ENCODE assay signal across 29 cellular contexts in genomic region chr12:114770323-114770722, GRCh38.
DNase-seq lines count a peak whose midpoint lies in the region; ATAC-seq, FAIRE-seq and TF ChIP-seq lines count a peak whose summit lies in the region.
"Had no signal": no experiment of that assay in that cellular context is flagged by ENCODE, and none has a peak within 500 bp of the region (broad histone marks: within the 10 kb centered on the region; RNA-seq: fewer than 3 reads in every experiment).

No MANE protein-coding gene starts in this region.

- peaks cover 3% of the 10 kb centered on the region for H3K9me1 ChIP-seq in IMR-90 (ENCODE audit: insufficient read depth, low read length)
- H3K9me1 ChIP-seq in K562 (ENCODE audit: control insufficient read depth, insufficient read depth, low read length), result no peaks in the 10 kb centered on the region

- POLR2A ChIA-PET in IMR-90 (lab: Charles Lee; ENCODE audit: unreplicated experiment) (no interaction called here), K562 (lab: Yijun Ruan, JAX) (no interaction called here)

- TF ChIP-seq POLR2A in IMR-90 (IDR thresholded peaks at IDR 0.05; ENCODE audit: low read depth, low read length) (no peak), K562 (conservative IDR thresholded peaks at IDR 0.05) (no peak)

- DNase-seq in BE2C (no peak), IMR-90 (no peak), K562 (ENCODE audit: extremely low read depth in 1 of 4, low spot score in 3 of 4) (no peak), mesenchymal stem cell (no peak), AG08395 (ENCODE audit: low spot score) (no peak)
- DNase-seq in activated CD4-positive, alpha-beta T cell treated with anti-CD3 and anti-CD28 coated beads, Interleukin-2, amount 50 U/mL, for 48 hours, result no peak
- DNase-seq: activated CD4-positive, alpha-beta T cell treated with anti-CD3 and anti-CD28 coated beads, Interleukin-2, amount 10 ng/mL, durations not matched to agents 7 days and 5 days; activated CD8-positive, alpha-beta memory T cell treated with anti-CD3 and anti-CD28 coated beads, Interleukin-2, amount 10 ng/mL, durations not matched to agents 7 days and 5 days; activated naive CD4-positive, alpha-beta T cell; activated T-cell treated with anti-CD3 and anti-CD28 coated beads, Interleukin-2, amount 50 U/mL, for 72 hours; brain microvascular endothelial cell; dorsolateral prefrontal cortex; GM23248; mucosa of descending colon; NCI-H1092 treated with DMSO at 0.1 percent for 48 hours; NCI-H2029; NCI-H226; NCI-H82; nephron progenitor cell; OCI-M1; retina; small intestine; stimulated activated CD8-positive, alpha-beta memory T cell treated with anti-CD3 and anti-CD28 coated beads, Interleukin-4, amount 100 ng/mL, for 48 hours; stimulated activated naive CD8-positive, alpha-beta T cell treated with anti-CD3 and anti-CD28 coated beads, Interleukin-15, amount 100 ng/mL, for 72 hours; T1000 had no signal

- no peaks in the 10 kb centered on the region for H3K79me2 ChIP-seq in K562 (ENCODE audit: control insufficient read depth, insufficient read depth, low read length)

- H4K20me1 ChIP-seq in IMR-90 (ENCODE audit: insufficient read depth, low read length), result no peaks in the 10 kb centered on the region
- H4K20me1 ChIP-seq in K562 (replicated peaks; ENCODE audit: control insufficient read depth, insufficient read depth, low read length), result 0 out of 2 replicates have a peak, but pooled peaks cover 5% of the 10 kb centered on the region

- H3K36me3 ChIP-seq in BE2C, result no peaks in the 10 kb centered on the region
- no peaks in the 10 kb centered on the region for H3K36me3 ChIP-seq in IMR-90 (ENCODE audit: control insufficient read depth, insufficient read depth, low read length)
- no peaks in the 10 kb centered on the region for H3K36me3 ChIP-seq in K562 (ENCODE audit: control insufficient read depth, insufficient read depth, low read length)
- H3K36me3 ChIP-seq in mesenchymal stem cell (ENCODE audit: control insufficient read depth in 1 of 2, insufficient read depth in 2 of 2, low read depth in 1 of 2, low read length in 2 of 2), result no peaks in the 10 kb centered on the region
- H3K36me3 ChIP-seq: brain microvascular endothelial cell had no signal

- H3K27ac ChIP-seq in IMR-90 (ENCODE audit: insufficient read depth, low read length) (no peak overlapping the region), K562 (ENCODE audit: extremely low read depth, low read depth, low read length) (no peak overlapping the region), mesenchymal stem cell (ENCODE audit: low read length, poor library complexity, severe bottlenecking) (no peak overlapping the region)
- H3K27ac ChIP-seq: brain microvascular endothelial cell, C4-2B, dorsolateral prefrontal cortex, GM23248 had no signal

- H3K14ac ChIP-seq in IMR-90 (replicated peaks; ENCODE audit: low read depth, low read length) (no peak overlapping the region), mesenchymal stem cell (ENCODE audit: low read length in 2 of 2) (no peak overlapping the region)

- TF ChIP-seq EP300 in K562 (IDR thresholded peaks at IDR 0.05; ENCODE audit: low read length), result no peak

- H3K4me2 ChIP-seq in IMR-90 (ENCODE audit: low read depth, low read length) (no peak overlapping the region), K562 (ENCODE audit: insufficient read depth, low read length) (no peak overlapping the region), mesenchymal stem cell (ENCODE audit: low read length, poor library complexity, severe bottlenecking) (no peak overlapping the region)

- H2BK120ac ChIP-seq in IMR-90 (ENCODE audit: low read depth, low read length) (no peak overlapping the region), mesenchymal stem cell (ENCODE audit: low read depth, low read length) (no peak overlapping the region)

- 0 out of 2 replicates have a peak overlapping the region, but pooled peaks have one; percentile 13 for H3K4ac ChIP-seq in IMR-90 (ENCODE audit: low read depth, low read length)
- no peak overlapping the region for H3K4ac ChIP-seq in mesenchymal stem cell (ENCODE audit: low read depth in 1 of 2, low read length in 2 of 2)

- 80% methylated on average over 1 of the region's 3 CpGs; no CpG with 5 or more reads in 1 of the 2 experiments for WGBS in IMR-90 (ENCODE audit: extremely low coverage in 2 of 2, insufficient read length in 1 of 2), 2 experiments
- WGBS in K562 (ENCODE audit: insufficient coverage, low coverage, missing lambda C conversion rate), result 3% methylated on average over 3 of the region's 3 CpGs
- WGBS in mesenchymal stem cell, result 96% methylated on average over 3 of the region's 3 CpGs

- H4K5ac ChIP-seq in IMR-90 (ENCODE audit: low read depth, low read length), result no peak overlapping the region

- no peaks in the 10 kb centered on the region for H3K79me1 ChIP-seq in IMR-90 (ENCODE audit: low read depth in 1 of 2, low read length in 2 of 2)
- no peaks in the 10 kb centered on the region for H3K79me1 ChIP-seq in mesenchymal stem cell (replicated peaks; ENCODE audit: low read length, poor library complexity, severe bottlenecking)

- H3K27me3 ChIP-seq in BE2C (no peaks in the 10 kb centered on the region), IMR-90 (ENCODE audit: control insufficient read depth, insufficient read depth, low read length) (no peaks in the 10 kb centered on the region), K562 (ENCODE audit: control insufficient read depth in 2 of 2, insufficient read depth in 2 of 2, low read length in 2 of 2) (peaks cover 5 to 18% of the 10 kb centered on the region in 2 experiments; a peak in 3 of 5 replicates), mesenchymal stem cell (ENCODE audit: control insufficient read depth in 1 of 2, insufficient read depth in 1 of 2, low read length in 2 of 2) (no peaks in the 10 kb centered on the region)
- H3K27me3 ChIP-seq: brain microvascular endothelial cell had no signal

- BruUV-seq in IMR-90 (replicated peaks; lab: Mats Ljungman, UMichigan) (no TSS peak), K562 (replicated peaks; lab: Mats Ljungman, UMichigan) (no TSS peak)

- H2AK5ac ChIP-seq in IMR-90 (ENCODE audit: low read depth, low read length), result no peak overlapping the region
- no peak overlapping the region for H2AK5ac ChIP-seq in mesenchymal stem cell (ENCODE audit: low read length, severe bottlenecking)

- H4K91ac ChIP-seq in IMR-90 (ENCODE audit: insufficient read depth, low read depth, low read length) (peak overlapping the region; percentile 18; the same call in 1 of the 2 replicates), mesenchymal stem cell (ENCODE audit: low read length) (no peak overlapping the region)

- no peak overlapping the region for H2AK9ac ChIP-seq in IMR-90 (replicated peaks; ENCODE audit: low read depth, low read length, poor library complexity)

- H4K8ac ChIP-seq in IMR-90 (ENCODE audit: low read depth in 2 of 2, low read length in 2 of 2) (no peak overlapping the region), mesenchymal stem cell (ENCODE audit: low read length) (peak overlapping the region; percentile 6)

- FAIRE-seq in K562 (lab: Jason Lieb, UNC), result no peak
- FAIRE-seq: endothelial cell of umbilical vein, keratinocyte, small intestine had no signal

- no peak overlapping the region for H3K56ac ChIP-seq in IMR-90 (ENCODE audit: extremely low read depth, insufficient read depth, low read length)

- no peak overlapping the region for H2BK5ac ChIP-seq in IMR-90 (ENCODE audit: low read depth, low read length, poor library complexity, severe bottlenecking)
- H2BK5ac ChIP-seq in mesenchymal stem cell (ENCODE audit: low read depth, low read length, poor library complexity, severe bottlenecking), result no peak overlapping the region

- H3K4me3 ChIP-seq in BE2C (ENCODE audit: low read depth, low read length), result no peak overlapping the region
- no peak overlapping the region for H3K4me3 ChIP-seq in IMR-90 (ENCODE audit: insufficient read depth, low read depth, low read length)
- H3K4me3 ChIP-seq in K562, result no peak overlapping the region
- H3K4me3 ChIP-seq in mesenchymal stem cell (ENCODE audit: insufficient read depth in 1 of 2, low read depth in 1 of 2, low read length in 2 of 2), result no peak overlapping the region
- H3K4me3 ChIP-seq: dorsolateral prefrontal cortex, GM23248, mucosa of descending colon had no signal

- TF ChIP-seq CTCF in BE2C (IDR thresholded peaks at IDR 0.05; ENCODE audit: low read depth, low read length) (peak; percentile 17; the same call in 1 of the 2 replicates), IMR-90 (conservative IDR thresholded peaks at IDR 0.05; ENCODE audit: low read depth, low read length) (no peak), K562 (IDR thresholded peaks at IDR 0.05 in 2 of 3, conservative IDR thresholded peaks at IDR 0.05 in 1 of 3; ENCODE audit: insufficient read depth in 2 of 3, low read depth in 1 of 3, low read length in 3 of 3) (no peak)

- no peaks in the 10 kb centered on the region for H3K4me1 ChIP-seq in BE2C
- H3K4me1 ChIP-seq in IMR-90 (ENCODE audit: control insufficient read depth, insufficient read depth, low read length), result peaks cover 3% of the 10 kb centered on the region
- H3K4me1 ChIP-seq in K562 (replicated peaks in 1 of 2; ENCODE audit: control insufficient read depth in 2 of 2, insufficient read depth in 2 of 2, low read length in 2 of 2), result no peaks in the 10 kb centered on the region
- H3K4me1 ChIP-seq in mesenchymal stem cell (ENCODE audit: control insufficient read depth, insufficient read depth, low read depth, low read length), result no peaks in the 10 kb centered on the region

- H3K9ac ChIP-seq in IMR-90 (ENCODE audit: low read depth, low read length) (no peak overlapping the region), K562 (ENCODE audit: insufficient read depth in 1 of 2, low read depth in 2 of 2, low read length in 2 of 2) (no peak overlapping the region), mesenchymal stem cell (ENCODE audit: low read length) (no peak overlapping the region)
- H3K9ac ChIP-seq: GM23248 had no signal

- H2BK20ac ChIP-seq in IMR-90 (ENCODE audit: low read depth, low read length), result peak overlapping the region; percentile 9; the same call in 1 of the 2 replicates

- in situ Hi-C loops in IMR-90 (cut with MboI; ENCODE audit: low sequenced_read_pairs) (no loop called here), K562 (cut with MboI) (no loop called here)

- H2BK12ac ChIP-seq in mesenchymal stem cell (ENCODE audit: low read length in 2 of 2), result no peak overlapping the region

- H2BK15ac ChIP-seq in IMR-90 (ENCODE audit: low read depth, low read length) (no peak overlapping the region), mesenchymal stem cell (ENCODE audit: low read depth, poor library complexity, severe bottlenecking) (no peak overlapping the region)

- H3K9me3 ChIP-seq in BE2C (no peaks in the 10 kb centered on the region), IMR-90 (ENCODE audit: control insufficient read depth, insufficient read depth, low read length) (peaks cover 2% of the 10 kb centered on the region; the same call in 1 of the 2 replicates), K562 (replicated peaks; ENCODE audit: control insufficient read depth, insufficient read depth, low read depth, low read length) (no peaks in the 10 kb centered on the region), mesenchymal stem cell (ENCODE audit: control insufficient read depth, low read length) (no peaks in the 10 kb centered on the region)
- H3K9me3 ChIP-seq: mucosa of descending colon had no signal

- H3K18ac ChIP-seq in IMR-90 (ENCODE audit: low read depth, low read length) (no peak overlapping the region), mesenchymal stem cell (ENCODE audit: low read depth in 1 of 2, low read length in 2 of 2) (no peak overlapping the region)

- TF ChIP-seq RAD21 in IMR-90 (IDR thresholded peaks at IDR 0.05; ENCODE audit: low read length) (no peak), K562 (CRISPR knock-in tag; conservative IDR thresholded peaks at IDR 0.05 in 1 of 2, IDR thresholded peaks at IDR 0.05 in 1 of 2) (no peak)

- no peak overlapping the region for H2AFZ ChIP-seq in IMR-90 (replicated peaks; ENCODE audit: low read length, poor library complexity)
- no peak overlapping the region for H2AFZ ChIP-seq in K562 (ENCODE audit: low read depth, low read length)
- no peak overlapping the region for H2AFZ ChIP-seq in mesenchymal stem cell (ENCODE audit: low read depth, low read length)
- H2AFZ ChIP-seq: GM23248 had no signal

- ATAC-seq in IMR-90 (ENCODE audit: low read depth) (no peak), K562 (no peak), GM19397 (IDR thresholded peaks at IDR 0.05; ENCODE audit: unreplicated experiment) (no peak)
- ATAC-seq: activated CD8-positive, alpha-beta memory T cell treated with anti-CD3 and anti-CD28 coated beads, Interleukin-2, amount 10 ng/mL, durations not matched to agents 7 days and 5 days; activated T-cell treated with anti-CD3 and anti-CD28 coated beads, Interleukin-2, amount 50 U/mL, for 72 hours; mucosa of descending colon; stimulated activated naive CD8-positive, alpha-beta T cell treated with anti-CD3 and anti-CD28 coated beads, Interleukin-15, amount 100 ng/mL, for 72 hours had no signal

- dilution Hi-C loops in IMR-90 (cut with HindIII; ENCODE audit: low sequenced_read_pairs, unreplicated experiment), result no loop called here

- intact Hi-C loops in IMR-90 (cut with micrococcal nuclease), result no loop called here
- intact Hi-C loops in K562 (cut with micrococcal nuclease), result no loop called here

- CTCF ChIA-PET in IMR-90 (lab: Yijun Ruan, JAX) (interaction anchor here (0.7 kb wide), 1 partner anchor 13 kb away, joined by 3 read pairs; no protein-coding TSS in a partner anchor), K562 (lab: Yijun Ruan, JAX; ENCODE audit: low intra/inter-chr PET ratio) (no interaction called here)

- no peak overlapping the region for H3K23ac ChIP-seq in IMR-90 (ENCODE audit: low read depth, low read length)
- no peak overlapping the region for H3K23ac ChIP-seq in mesenchymal stem cell (ENCODE audit: low read length in 2 of 2)
